8 cellular contexts compared by ENCODE assay signal in genomic region chr1:234731371-234732085, GRCh38.
DNase-seq lines count a peak whose midpoint lies in the region; TF ChIP-seq lines count a peak whose summit lies in the region.

No MANE protein-coding gene starts in this region.

- H3K36me3 ChIP-seq in HEK293 (ENCODE audit: control insufficient read depth in 2 of 2, insufficient read depth in 1 of 2, low read length in 2 of 2) (no peaks in the 10 kb centered on the region), PC-9 (ENCODE audit: low read depth) (no peaks in the 10 kb centered on the region), vagina (no peaks in the 10 kb centered on the region)

- no peak for TF ChIP-seq POLR2A in vagina (IDR thresholded peaks at IDR 0.05)

- POLR2A ChIA-PET in HEK293 (lab: Yijun Ruan, JAX) = interaction anchor here (0.9 to 2.0 kb wide), 2 partner anchors 7 to 10 kb away, joined by 3 to 6 read pairs; no protein-coding TSS in a partner anchor
- POLR2A ChIA-PET in PC-9 (lab: Charles Lee; ENCODE audit: unreplicated experiment) = no interaction called here

- no peaks in the 10 kb centered on the region for H3K9me2 ChIP-seq in PC-9 (ENCODE audit: insufficient read depth)

- H3K9me3 ChIP-seq in HEK293 (ENCODE audit: control insufficient read depth, insufficient read depth, low read depth, low read length) (no peaks in the 10 kb centered on the region), PC-9 (ENCODE audit: insufficient read depth, low read depth) (no peaks in the 10 kb centered on the region), vagina (no peaks in the 10 kb centered on the region)

- H3F3A ChIP-seq in PC-9 (ENCODE audit: insufficient read depth, low read depth) = peaks cover 20% of the 10 kb centered on the region

- TF ChIP-seq CTCF in GM13977 (IDR thresholded peaks at IDR 0.05; ENCODE audit: extremely low read depth, insufficient read depth, missing control alignments) (no peak), HEK293 (tag by site-specific recombination; IDR thresholded peaks at IDR 0.05) (no peak), PC-9 (conservative IDR thresholded peaks at IDR 0.05) (no peak), cardiac fibroblast (IDR thresholded peaks at IDR 0.05; ENCODE audit: low read depth, low read length) (no peak), vagina (IDR thresholded peaks at IDR 0.05) (no peak)

- in situ Hi-C loops in GM13977 (cut with MboI; ENCODE audit: low pct_unique_long_range_greater_than_20kb, low sequenced_read_pairs, unreplicated experiment) = loop anchor here (25.0 kb wide), 2 partner anchors 106 to 356 kb away; no protein-coding TSS in a partner anchor

- peak overlapping the region; percentile 24 for H3K4me2 ChIP-seq in PC-9

- no TSS peak for BruUV-seq in PC-9 (replicated peaks; lab: Mats Ljungman, UMichigan)

- H3K4me3 ChIP-seq in HEK293 (ENCODE audit: low read depth, low read length) (no peak overlapping the region), PC-9 (no peak overlapping the region), cardiac fibroblast (replicated peaks in 1 of 2; ENCODE audit: low read depth in 2 of 2, low read length in 2 of 2) (no peak overlapping the region), skin epidermis (no peak overlapping the region), vagina (no peak overlapping the region)

- CTCF ChIA-PET in HEK293 (lab: Yijun Ruan, JAX) (interaction anchor here (0.9 to 1.2 kb wide), 2 partner anchors 14 to 119 kb away, joined by 3 to 4 read pairs; no protein-coding TSS in a partner anchor), PC-9 (lab: Charles Lee) (no interaction called here)

- intact Hi-C loops in PC-9 (cut with micrococcal nuclease; ENCODE audit: unreplicated experiment) (no loop called here), vagina (cut with DNase I) (no loop called here)

- no peaks in the 10 kb centered on the region for H3K79me2 ChIP-seq in PC-9 (ENCODE audit: low read depth)

- H3K27me3 ChIP-seq in PC-9 (ENCODE audit: insufficient read depth, low read depth) (no peaks in the 10 kb centered on the region), vagina (no peaks in the 10 kb centered on the region)

- no peak overlapping the region for H3K27ac ChIP-seq in HEK293 (ENCODE audit: extremely low read depth, low read depth, low read length)
- peak overlapping the region; percentile 53 for H3K27ac ChIP-seq in PC-9
- H3K27ac ChIP-seq in skin epidermis = peak overlapping the region in 16 of 21 experiments; percentile 11 to 82 (median 56)
- no peak overlapping the region for H3K27ac ChIP-seq in vagina

- H4K20me1 ChIP-seq in PC-9 (ENCODE audit: insufficient read depth) = no peaks in the 10 kb centered on the region

- peaks cover 12% of the 10 kb centered on the region for H3K4me1 ChIP-seq in HEK293 (ENCODE audit: control insufficient read depth, insufficient read depth, low read length)
- H3K4me1 ChIP-seq in PC-9 (replicated peaks; ENCODE audit: insufficient read depth) = peaks cover 44% of the 10 kb centered on the region
- peaks cover 23% of the 10 kb centered on the region for H3K4me1 ChIP-seq in vagina

- no peak overlapping the region for H2AFZ ChIP-seq in PC-9

- DNase-seq in GM13977 (ENCODE audit: low spot score) (peak; percentile 85), PC-9 (peak in 1 of 2 experiments; percentile 84), cardiac fibroblast (ENCODE audit: low read depth in 2 of 2) (peak; percentile 41 to 93), vagina (ENCODE audit: extremely low spot score in 2 of 2) (no peak), NCI-H2029 (lab: John Stamatoyannopoulos, UW) (no peak), HT-29 (ENCODE audit: low spot score) (no peak)

TF ChIP-seq in HEK293, 187 proteins besides CTCF, POLR2A, EP300 and RAD21:
- TF ChIP-seq ZNF707 (tag by site-specific recombination; IDR thresholded peaks at IDR 0.05) (no peak), ZNF10 (tag by site-specific recombination; IDR thresholded peaks at IDR 0.05) (0 out of 2 replicates have a peak, but pooled peaks have one; percentile 68), ZIC2 (tag by site-specific recombination; IDR thresholded peaks at IDR 0.05) (no peak), ZNF660 (tag by site-specific recombination; IDR thresholded peaks at IDR 0.05) (peak; percentile 60)

Comparison
In these comparisons a context has a peak if more than half of its experiments do, and no peak if none do; other contexts are left out.
1. DNase-seq: peak in GM13977 (single experiment) and cardiac fibroblast (2 of 2); none in vagina (0 of 2), NCI-H2029 (single experiment) and HT-29 (single experiment).
2. H3K27ac ChIP-seq: peak in PC-9 (single experiment) and skin epidermis (16 of 21); none in HEK293 (single experiment) and vagina (single experiment).